18 cellular contexts compared by ENCODE assay signal in the genomic region with DNA sequence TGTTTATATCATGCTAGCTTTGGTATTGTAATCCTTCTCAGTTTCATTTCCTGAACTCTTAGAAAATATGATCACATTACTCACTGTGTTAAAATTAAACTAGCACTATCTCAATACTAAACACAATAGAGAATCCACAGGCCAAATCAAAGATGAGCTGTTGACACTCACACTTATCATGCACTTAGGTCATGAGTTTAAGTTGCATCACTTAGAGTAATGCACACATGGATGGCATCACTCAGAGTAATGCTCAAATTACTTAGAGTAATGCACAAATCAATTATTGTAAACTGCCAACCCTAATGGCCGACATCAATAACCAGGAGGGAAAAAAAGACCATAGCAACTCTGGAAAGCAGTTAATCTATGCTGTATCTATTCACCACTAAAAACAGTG. TPM values are rescaled to one million over a fixed set of nuclear protein-coding genes. Genes with fewer than 3 reads are reported as not detected.
DNase-seq lines count a peak whose midpoint lies in the region; ATAC-seq and TF ChIP-seq lines count a peak whose summit lies in the region.
"Had no signal": no experiment of that assay in that cellular context is flagged by ENCODE, and none has a peak within 500 bp of the region (broad histone marks: within the 10 kb centered on the region; RNA-seq: fewer than 3 reads in every experiment).

No MANE protein-coding gene starts in this region.

- TF ChIP-seq CTCF in WTC11 (IDR thresholded peaks at IDR 0.05) (no peak), MCF 10A (IDR thresholded peaks at IDR 0.05; ENCODE audit: unreplicated experiment) (no peak)

- BruUV-seq in MCF 10A (replicated peaks; lab: Mats Ljungman, UMichigan) = no TSS peak

- H3K4me1 Mint-ChIP-seq in WTC11 = no peaks in the 10 kb centered on the region
- H3K4me1 Mint-ChIP-seq in MCF 10A (ENCODE audit: insufficient read depth, unreplicated experiment) = no peaks in the 10 kb centered on the region

- no peaks in the 10 kb centered on the region for H3K9me3 Mint-ChIP-seq in WTC11
- H3K9me3 Mint-ChIP-seq in MCF 10A (ENCODE audit: unreplicated experiment) = no peaks in the 10 kb centered on the region
- H3K9me3 Mint-ChIP-seq: CD4-positive, alpha-beta T cell; naive thymus-derived CD8-positive, alpha-beta T cell; type B pancreatic cell had no signal

- POLR2A ChIA-PET in WTC11 (lab: Charles Lee) (no interaction called here), MCF 10A (lab: Yijun Ruan, JAX) (interaction anchor here (0.6 to 2.2 kb wide), 5 partner anchors 11 to 168 kb away, joined by 3 to 6 read pairs (median 3); no protein-coding TSS in a partner anchor)

- CTCF ChIA-PET in WTC11 (lab: Charles Lee) (interaction anchor here (0.6 to 1.4 kb wide), 5 partner anchors 11 to 346 kb away, joined by 3 to 4 read pairs (median 3); no protein-coding TSS in a partner anchor), MCF 10A (lab: Yijun Ruan, JAX) (interaction anchor here (0.6 to 4.3 kb wide), 12 partner anchors 16 to 418 kb away, joined by 3 to 33 read pairs (median 3); partner anchors contain the start of gene MAP6D1)

- intact Hi-C loops in MCF 10A (cut with micrococcal nuclease) (loop anchor here (5.0 to 10.0 kb wide), 2 partner anchors 286 to 816 kb away; no protein-coding TSS in a partner anchor), sciatic nerve (cut with DNase I) (loop anchor here (5.0 kb wide), 1 partner anchor 299 kb away; no protein-coding TSS in a partner anchor)

- DNase-seq in activated CD4-positive, CD25-positive, alpha-beta regulatory T cell treated with anti-CD3 and anti-CD28 coated beads, Interleukin-2, amount 50 U/mL, for 72 hours = no peak
- DNase-seq in NCI-H2029 (lab: John Stamatoyannopoulos, UW) = peak; percentile 36
- no peak for DNase-seq in WTC11 (ENCODE audit: low spot score)
- no peak for DNase-seq in left lobe of liver (ENCODE audit: low spot score)
- DNase-seq in MCF 10A (ENCODE audit: unreplicated experiment) = no peak
- no peak for DNase-seq in sciatic nerve (ENCODE audit: low spot score)
- DNase-seq: activated gamma-delta T cell; CD4-positive, alpha-beta T cell; cerebellar nuclear complex; DMS79 treated with DMSO at 0.1 percent for 48 hours; IMR-90; naive thymus-derived CD8-positive, alpha-beta T cell; NCI-H226; ovary; RPMI8226 had no signal

- H3K4me3 Mint-ChIP-seq in WTC11 = no peak overlapping the region
- H3K4me3 Mint-ChIP-seq in MCF 10A (ENCODE audit: unreplicated experiment) = no peak overlapping the region
- H3K4me3 Mint-ChIP-seq: CD4-positive, alpha-beta T cell had no signal

- H3K27me3 Mint-ChIP-seq in WTC11 (ENCODE audit: low read depth) = no peaks in the 10 kb centered on the region
- H3K27me3 Mint-ChIP-seq in MCF 10A (ENCODE audit: insufficient read depth, unreplicated experiment) = no peaks in the 10 kb centered on the region
- H3K27me3 Mint-ChIP-seq: CD4-positive, alpha-beta T cell had no signal

- H3K27ac Mint-ChIP-seq in WTC11 (no peak overlapping the region), MCF 10A (ENCODE audit: low read depth, unreplicated experiment) (no peak overlapping the region)
- H3K27ac Mint-ChIP-seq: CD4-positive, alpha-beta T cell had no signal

- ATAC-seq in activated CD4-positive, CD25-positive, alpha-beta regulatory T cell treated with anti-CD3 and anti-CD28 coated beads, Interleukin-2, amount 50 U/mL, for 24 hours = peak; percentile 71 to 73
- ATAC-seq in WTC11 (no peak), left lobe of liver (peak; percentile 58), GM19452 (IDR thresholded peaks at IDR 0.05; ENCODE audit: unreplicated experiment) (no peak), sciatic nerve (no peak)

- H3K36me3 Mint-ChIP-seq in WTC11 (no peaks in the 10 kb centered on the region), MCF 10A (ENCODE audit: insufficient read depth, unreplicated experiment) (no peaks in the 10 kb centered on the region)
- H3K36me3 Mint-ChIP-seq: naive thymus-derived CD8-positive, alpha-beta T cell; type B pancreatic cell had no signal

TF ChIP-seq in WTC11, 78 proteins besides CTCF, POLR2A, EP300 and RAD21:
- no peak for TF ChIP-seq ZNF219 (CRISPR knock-in tag; IDR thresholded peaks at IDR 0.05; ENCODE audit: borderline replicate concordance)
- TF ChIP-seq GABPB1 (CRISPR knock-in tag; IDR thresholded peaks at IDR 0.05) = peak; percentile 54
- TF ChIP-seq OVOL2 (CRISPR knock-in tag; IDR thresholded peaks at IDR 0.05; ENCODE audit: borderline replicate concordance) = no peak

RNA-seq across cellular contexts. Expression of gene MCF2L2, which starts 40.0 kb away (rescaled TPM):
- total RNA-seq in WTC11 (2021) = 7.3 to 9.0 TPM (median 7.5 TPM) in 3 replicates
- total RNA-seq in left lobe of liver = 0.13 TPM
- 2.6 and 3.4 TPM in 2 replicates for total RNA-seq in MCF 10A (2022)
- total RNA-seq in sciatic nerve = 2.6 TPM

Comparison
In these comparisons a context has a peak if more than half of its experiments do, and no peak if none do; other contexts are left out.
1. ATAC-seq: peak in activated CD4-positive, CD25-positive, alpha-beta regulatory T cell treated with anti-CD3 and anti-CD28 coated beads, Interleukin-2, amount 50 U/mL, for 24 hours (2 of 2) and left lobe of liver (single experiment); none in WTC11 (single experiment), GM19452 (single experiment) and sciatic nerve (single experiment).